In genomic region chr11:65117206-65118096, GRCh38 we compare ENCODE assay signal across 8 cellular contexts. TPM values are rescaled to one million over a fixed set of nuclear protein-coding genes. Genes with fewer than 3 reads are reported as not detected.
DNase-seq lines count a peak whose midpoint lies in the region; ATAC-seq and TF ChIP-seq lines count a peak whose summit lies in the region.

Gene ZNHIT2 (minus strand): TSS chr11:65117701. CDS start chr11:65117653, 48 bp downstream.

- peaks cover 6% of the 10 kb centered on the region for H3K27me3 Mint-ChIP-seq in activated naive CD8-positive, alpha-beta T cell treated with anti-CD3 and anti-CD28 coated beads for 36 hours
- H3K27me3 Mint-ChIP-seq in osteocyte (ENCODE audit: unreplicated experiment), result no peaks in the 10 kb centered on the region

- peaks cover 50% of the 10 kb centered on the region for H3K4me1 Mint-ChIP-seq in activated naive CD8-positive, alpha-beta T cell treated with anti-CD3 and anti-CD28 coated beads for 36 hours
- peaks cover 34% of the 10 kb centered on the region for H3K4me1 Mint-ChIP-seq in osteocyte (ENCODE audit: unreplicated experiment)

- no peaks in the 10 kb centered on the region for H3K9me3 ChIP-seq in thyroid gland

- H3K4me1 ChIP-seq in thyroid gland, result peaks cover 35 to 47% of the 10 kb centered on the region in 2 donors

- peak within 1 kb of the TSS; percentile 61 to 86 (median 82) for H3K27ac ChIP-seq in thyroid gland

- H3K36me3 ChIP-seq in thyroid gland, result peaks cover 16 to 22% of the 10 kb centered on the region in 2 donors

- WGBS in thyroid gland, 2 donors, result 0 to 2% methylated on average over 3 to 21 of the region's 89 CpGs

- intact Hi-C loops in thyroid gland (cut with DNase I), result loop anchor here (10.0 kb wide), 2 partner anchors 103 to 203 kb away; partner anchors contain the start of genes ARL2 and ATG2A

- peak in 1 of 2 donors; percentile 85 for TF ChIP-seq POLR2A in thyroid gland (IDR thresholded peaks at IDR 0.05)

- peak; percentile 60 for ATAC-seq in HG02623 (IDR thresholded peaks at IDR 0.05; ENCODE audit: unreplicated experiment)

- peak within 1 kb of the TSS; percentile 84 for H3K4me3 ChIP-seq in GM12864 (ENCODE audit: low read depth, low read length)
- H3K4me3 ChIP-seq in thyroid gland (replicated peaks in 1 of 3), result peak within 1 kb of the TSS; percentile 60 to 94 (median 75)

- TF ChIP-seq CTCF in GM12864 (IDR thresholded peaks at IDR 0.05; ENCODE audit: low read depth, low read length, missing control alignments), result peak; percentile 91
- peak; percentile 93 for TF ChIP-seq CTCF in osteocyte (IDR thresholded peaks at IDR 0.05)
- TF ChIP-seq CTCF in thyroid gland (IDR thresholded peaks at IDR 0.05), result peak; percentile 77 to 97 (median 94)

- DNase-seq in GM12864 (ENCODE audit: low read depth) (peak; percentile 96), NCI-H1105 (lab: John Stamatoyannopoulos, UW) (peak; percentile 100), SKM-1 treated with dmso at 0.1 percent for 144 hours (lab: John Stamatoyannopoulos, UW; ENCODE audit: unreplicated experiment) (peak; percentile 97), glomerular visceral epithelial cell (ENCODE audit: extremely low spot score) (peak; percentile 99), osteocyte (ENCODE audit: extremely low spot score, unreplicated experiment) (peak; percentile 100), thyroid gland (peak; percentile 100)
- peak; percentile 100 for DNase-seq in activated naive CD8-positive, alpha-beta T cell treated with anti-CD3 and anti-CD28 coated beads for 36 hours

- H3K4me3 Mint-ChIP-seq in activated naive CD8-positive, alpha-beta T cell treated with anti-CD3 and anti-CD28 coated beads for 36 hours, result peak within 1 kb of the TSS; percentile 86
- peak within 1 kb of the TSS; percentile 86 for H3K4me3 Mint-ChIP-seq in osteocyte (ENCODE audit: unreplicated experiment)

- H3K27ac Mint-ChIP-seq in activated naive CD8-positive, alpha-beta T cell treated with anti-CD3 and anti-CD28 coated beads for 36 hours, result peak within 1 kb of the TSS; percentile 99
- H3K27ac Mint-ChIP-seq in osteocyte (ENCODE audit: unreplicated experiment), result peak within 1 kb of the TSS; percentile 85

- H3K27me3 ChIP-seq in thyroid gland, result no peaks in the 10 kb centered on the region

- H3K36me3 Mint-ChIP-seq in activated naive CD8-positive, alpha-beta T cell treated with anti-CD3 and anti-CD28 coated beads for 36 hours, result peaks cover 53% of the 10 kb centered on the region
- H3K36me3 Mint-ChIP-seq in osteocyte (ENCODE audit: unreplicated experiment), result peaks cover 16% of the 10 kb centered on the region

- H3K9me3 Mint-ChIP-seq in activated naive CD8-positive, alpha-beta T cell treated with anti-CD3 and anti-CD28 coated beads for 36 hours, result no peaks in the 10 kb centered on the region
- H3K9me3 Mint-ChIP-seq in osteocyte (ENCODE audit: unreplicated experiment), result no peaks in the 10 kb centered on the region

RNA-seq across cellular contexts. Expression of gene ZNHIT2, which starts in this region (rescaled TPM):
- total RNA-seq in activated naive CD8-positive, alpha-beta T cell treated with anti-CD3 and anti-CD28 coated beads for 36 hours, result 10 to 100 TPM; 14.9 to 15.1 TPM
- total RNA-seq in osteocyte, result 9.0 and 9.8 TPM in 2 replicates
- 10 to 100 TPM; 17.3 to 38.5 (median 25.9) TPM for total RNA-seq in thyroid gland

Comparison
In these comparisons a context has a peak if more than half of its experiments do, and no peak if none do; other contexts are left out.
1. Peak in every context shown above with its lines: DNase-seq, ATAC-seq, H3K4me3 ChIP-seq and H3K27ac ChIP-seq.